16 cellular contexts compared by ENCODE assay signal in the genomic region with DNA sequence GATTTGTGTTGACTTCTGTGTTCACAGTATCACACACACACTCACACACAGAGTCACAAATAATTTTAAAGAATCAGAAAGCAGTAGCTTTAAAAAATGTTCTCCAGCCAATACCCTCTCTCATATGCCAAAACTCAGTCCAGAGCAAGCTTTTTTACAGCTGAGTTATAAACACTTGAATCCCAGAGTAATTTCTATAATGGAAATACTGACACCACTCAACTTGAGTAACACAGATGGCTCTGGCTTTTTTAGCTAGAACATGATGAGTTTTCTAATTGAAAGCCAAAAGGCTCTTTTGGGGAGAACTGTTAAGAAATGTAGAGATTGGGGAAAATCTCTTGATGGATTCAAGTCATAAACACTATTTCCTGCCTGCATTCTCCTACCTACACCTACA.
"Had no signal": no experiment of that assay in that cellular context is flagged by ENCODE, and none has a peak within 500 bp of the region (broad histone marks: within the 10 kb centered on the region; RNA-seq: fewer than 3 reads in every experiment).

No MANE protein-coding gene starts in this region.

- H3K27me3 ChIP-seq: ovary, right lobe of liver had no signal

- H3K36me3 ChIP-seq: ovary, right lobe of liver had no signal

- ATAC-seq: effector memory CD8-positive, alpha-beta T cell; left colon; right lobe of liver; stimulated activated memory B cell treated with anti-CD40 and anti-IgM and Interleukin-4, amounts not matched to agents 10 μg/mL and 1 μg/mL and 100 μg/mL, for 72 hours had no signal

- H3K4me3 Mint-ChIP-seq: activated CD4-positive, alpha-beta T cell treated with anti-CD3 and anti-CD28 coated beads, Interleukin-2, amount 10 ng/mL, durations not matched to agents 7 days and 5 days; effector memory CD8-positive, alpha-beta T cell; stimulated activated memory B cell treated with anti-CD40 and anti-IgM and Interleukin-4, amounts not matched to agents 10 μg/mL and 1 μg/mL and 100 μg/mL, for 72 hours; T-helper 2 cell treated with Interferon-gamma antibody and Interleukin-4, amounts not matched to agents 5 μg/mL and 100 μg/mL, for 36 hours had no signal

- H3K4me3 ChIP-seq: ovary, right lobe of liver had no signal

- H3K27ac ChIP-seq: ovary, right lobe of liver had no signal

- H3K27ac Mint-ChIP-seq: activated CD4-positive, alpha-beta T cell treated with anti-CD3 and anti-CD28 coated beads, Interleukin-2, amount 10 ng/mL, durations not matched to agents 7 days and 5 days; stimulated activated memory B cell treated with anti-CD40 and anti-IgM and Interleukin-4, amounts not matched to agents 10 μg/mL and 1 μg/mL and 100 μg/mL, for 72 hours; T-helper 2 cell treated with Interferon-gamma antibody and Interleukin-4, amounts not matched to agents 5 μg/mL and 100 μg/mL, for 36 hours had no signal

- H3K4me1 ChIP-seq: right lobe of liver had no signal

- DNase-seq: activated CD4-positive, alpha-beta T cell treated with anti-CD3 and anti-CD28 coated beads, Interleukin-2, amount 10 ng/mL, durations not matched to agents 7 days and 5 days; activated CD4-positive, CD25-positive, alpha-beta regulatory T cell; activated effector memory CD4-positive, alpha-beta T cell treated with Interleukin-2 at 50 U/mL for 16 hours; activated T-cell treated with anti-CD3 and anti-CD28 coated beads for 4 hours; aorta; dermis blood vessel endothelial cell; effector memory CD8-positive, alpha-beta T cell; left colon; midbrain; ovary; right lobe of liver; stimulated activated CD4-positive, alpha-beta T cell treated with anti-CD3 and anti-CD28 coated beads, Interleukin-12 subunit alpha, Interleukin-12 subunit beta, amount 100 ng/mL, for 4 hours; substantia nigra; trophoblast cell had no signal

- H3K27me3 Mint-ChIP-seq: activated CD4-positive, alpha-beta T cell treated with anti-CD3 and anti-CD28 coated beads, Interleukin-2, amount 10 ng/mL, durations not matched to agents 7 days and 5 days; effector memory CD8-positive, alpha-beta T cell; stimulated activated memory B cell treated with anti-CD40 and anti-IgM and Interleukin-4, amounts not matched to agents 10 μg/mL and 1 μg/mL and 100 μg/mL, for 72 hours had no signal

- H3K9me3 Mint-ChIP-seq: activated CD4-positive, alpha-beta T cell treated with anti-CD3 and anti-CD28 coated beads, Interleukin-2, amount 10 ng/mL, durations not matched to agents 7 days and 5 days; effector memory CD8-positive, alpha-beta T cell; stimulated activated memory B cell treated with anti-CD40 and anti-IgM and Interleukin-4, amounts not matched to agents 10 μg/mL and 1 μg/mL and 100 μg/mL, for 72 hours; T-helper 2 cell treated with Interferon-gamma antibody and Interleukin-4, amounts not matched to agents 5 μg/mL and 100 μg/mL, for 36 hours had no signal

- H3K9me3 ChIP-seq: ovary, right lobe of liver had no signal
